14 cellular contexts compared by ENCODE assay signal in the genomic region with DNA sequence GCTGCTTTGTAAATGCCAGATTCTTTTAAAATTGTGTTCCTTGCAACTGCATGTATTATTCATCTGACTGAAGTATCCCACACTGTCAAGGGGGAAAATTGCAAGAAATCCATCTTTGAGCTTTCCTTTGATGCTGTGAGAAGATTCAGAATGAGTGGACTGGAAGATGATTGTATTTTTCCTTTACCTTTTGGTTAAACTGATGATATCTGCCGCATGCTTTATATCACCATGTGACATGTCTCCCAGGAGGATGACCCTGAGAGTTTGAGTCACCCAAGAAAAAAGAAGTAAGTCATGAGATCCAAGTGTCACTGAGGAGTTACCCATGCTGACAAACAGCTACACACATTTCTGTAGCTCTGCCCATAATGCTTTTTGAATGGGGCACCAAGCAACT.
DNase-seq lines count a peak whose midpoint lies in the region; ATAC-seq and TF ChIP-seq lines count a peak whose summit lies in the region.
"Had no signal": no experiment of that assay in that cellular context is flagged by ENCODE, and none has a peak within 500 bp of the region (broad histone marks: within the 10 kb centered on the region; RNA-seq: fewer than 3 reads in every experiment).

No MANE protein-coding gene starts in this region.

- peaks cover 0 to 3% of the 10 kb centered on the region in 2 donors for H3K9me3 Mint-ChIP-seq in activated T-cell treated with anti-CD3 and anti-CD28 coated beads, Interleukin-2, amount 50 U/mL, for 72 hours
- H3K9me3 Mint-ChIP-seq in endothelial cell (ENCODE audit: unreplicated experiment), result no peaks in the 10 kb centered on the region
- H3K9me3 Mint-ChIP-seq: CD8-positive, alpha-beta memory T cell; central memory CD8-positive, alpha-beta T cell had no signal

- peaks cover 34% of the 10 kb centered on the region for H3K4me1 Mint-ChIP-seq in activated T-cell treated with anti-CD3 and anti-CD28 coated beads, Interleukin-2, amount 50 U/mL, for 72 hours (ENCODE audit: low read depth)
- peaks cover 7% of the 10 kb centered on the region for H3K4me1 Mint-ChIP-seq in endothelial cell (ENCODE audit: unreplicated experiment)
- H3K4me1 Mint-ChIP-seq: CD8-positive, alpha-beta memory T cell; central memory CD8-positive, alpha-beta T cell had no signal

- no peak for TF ChIP-seq POLR2A in spleen (IDR thresholded peaks at IDR 0.05)

- no peaks in the 10 kb centered on the region for H3K27me3 Mint-ChIP-seq in activated T-cell treated with anti-CD3 and anti-CD28 coated beads, Interleukin-2, amount 50 U/mL, for 72 hours (ENCODE audit: low read depth)
- no peaks in the 10 kb centered on the region for H3K27me3 Mint-ChIP-seq in endothelial cell (ENCODE audit: unreplicated experiment)
- H3K27me3 Mint-ChIP-seq: central memory CD8-positive, alpha-beta T cell had no signal

- ATAC-seq in GM18861 (IDR thresholded peaks at IDR 0.05; ENCODE audit: unreplicated experiment), result peak; percentile 56
- ATAC-seq in activated T-cell treated with anti-CD3 and anti-CD28 coated beads, Interleukin-2, amount 50 U/mL, for 72 hours (replicated peaks in 1 of 2), result peak; percentile 99
- ATAC-seq: left cardiac atrium had no signal

- peak overlapping the region; percentile 39 to 56 for H3K4me3 Mint-ChIP-seq in activated T-cell treated with anti-CD3 and anti-CD28 coated beads, Interleukin-2, amount 50 U/mL, for 72 hours
- no peak overlapping the region for H3K4me3 Mint-ChIP-seq in endothelial cell (ENCODE audit: unreplicated experiment)
- H3K4me3 Mint-ChIP-seq: CD8-positive, alpha-beta memory T cell; central memory CD8-positive, alpha-beta T cell had no signal

- DNase-seq in A172 (ENCODE audit: low spot score) (peak; percentile 79), iris pigment epithelial cell (ENCODE audit: low read depth) (peak; percentile 61), spleen (no peak), NCI-H1930 (lab: John Stamatoyannopoulos, UW) (no peak), endothelial cell (ENCODE audit: low spot score) (no peak), D341Med (ENCODE audit: low spot score) (no peak)
- peak; percentile 44 to 49 for DNase-seq in activated T-cell treated with anti-CD3 and anti-CD28 coated beads, Interleukin-2, amount 50 U/mL, for 72 hours
- DNase-seq: CD8-positive, alpha-beta memory T cell; left cardiac atrium; NCI-H69 had no signal

- no peak overlapping the region for H3K4me3 ChIP-seq in spleen
- H3K4me3 ChIP-seq: SK-N-MC, thoracic aorta had no signal

- H3K27ac Mint-ChIP-seq in activated T-cell treated with anti-CD3 and anti-CD28 coated beads, Interleukin-2, amount 50 U/mL, for 72 hours, result peak overlapping the region; percentile 78
- H3K27ac Mint-ChIP-seq in endothelial cell (ENCODE audit: unreplicated experiment), result no peak overlapping the region

- intact Hi-C loops in spleen (cut with DNase I; ENCODE audit: low total_unique reads), result no loop called here

- H3K36me3 ChIP-seq in spleen, result no peaks in the 10 kb centered on the region
- H3K36me3 ChIP-seq: thoracic aorta had no signal

- H3K4me1 ChIP-seq in spleen, result no peaks in the 10 kb centered on the region

- H3K27me3 ChIP-seq in spleen (replicated peaks in 1 of 7), result no peaks in the 10 kb centered on the region

- H3K36me3 Mint-ChIP-seq in activated T-cell treated with anti-CD3 and anti-CD28 coated beads, Interleukin-2, amount 50 U/mL, for 72 hours (ENCODE audit: insufficient read depth in 2 of 2), result peaks cover 0 to 4% of the 10 kb centered on the region in 2 donors
- H3K36me3 Mint-ChIP-seq in endothelial cell (ENCODE audit: low read depth, unreplicated experiment), result no peaks in the 10 kb centered on the region

- no peak for TF ChIP-seq CTCF in spleen (IDR thresholded peaks at IDR 0.05 in 8 of 11, conservative IDR thresholded peaks at IDR 0.05 in 3 of 11)
- no peak for TF ChIP-seq CTCF in endothelial cell (IDR thresholded peaks at IDR 0.05; ENCODE audit: unreplicated experiment)

- 81 to 92% (median 86%) methylated on average over 1 of the region's 1 CpG for WGBS in spleen, 5 donors

- no peaks in the 10 kb centered on the region for H3K9me3 ChIP-seq in spleen
- H3K9me3 ChIP-seq: thoracic aorta had no signal

- no peak overlapping the region for H3K27ac ChIP-seq in spleen
- H3K27ac ChIP-seq: SK-N-MC, thoracic aorta had no signal

Comparison
In these comparisons a context has a peak if more than half of its experiments do, and no peak if none do; other contexts are left out.
1. DNase-seq: peak in A172 (single experiment), activated T-cell treated with anti-CD3 and anti-CD28 coated beads, Interleukin-2, amount 50 U/mL, for 72 hours (2 of 2) and iris pigment epithelial cell (single experiment); none in spleen (single experiment), NCI-H1930 (0 of 2), endothelial cell (single experiment) and D341Med (single experiment).